In the genomic region with DNA sequence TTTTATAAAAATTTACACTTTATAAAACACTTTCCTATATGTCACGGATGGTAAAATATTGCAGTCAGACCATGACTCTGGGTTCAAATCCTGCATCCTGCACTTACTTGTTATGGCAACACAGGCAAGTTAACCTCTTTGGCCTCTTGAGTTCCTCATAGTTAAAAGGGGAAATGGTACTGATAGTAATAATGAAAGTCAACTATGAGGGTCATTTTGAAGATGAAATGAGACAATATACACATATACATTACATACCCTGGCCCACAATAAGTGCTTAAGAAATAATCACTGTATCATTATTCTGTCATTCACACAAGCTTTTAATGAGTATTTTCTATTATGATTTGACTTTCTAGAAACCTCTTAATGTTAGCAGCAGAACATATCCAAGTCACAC, we compare ENCODE assay signal across 19 cellular contexts.
"Had no signal": no experiment of that assay in that cellular context is flagged by ENCODE, and none has a peak within 500 bp of the region (broad histone marks: within the 10 kb centered on the region; RNA-seq: fewer than 3 reads in every experiment).

No MANE protein-coding gene starts in this region.

- H3K27ac Mint-ChIP-seq: activated naive CD4-positive, alpha-beta T cell treated with anti-CD3 and anti-CD28 coated beads, Interleukin-2, amount 50 U/mL, for 72 hours; brain; nephron progenitor cell had no signal

- H3K4me3 Mint-ChIP-seq: activated T-cell treated with anti-CD3 and anti-CD28 coated beads, Interleukin-2, amount 50 U/mL, for 4 hours; brain; central memory CD8-positive, alpha-beta T cell; nephron progenitor cell had no signal

- H3K4me3 ChIP-seq: gastroesophageal sphincter, left lung, prostate gland, right lobe of liver, suprapubic skin, upper lobe of left lung had no signal

- ATAC-seq: activated naive CD4-positive, alpha-beta T cell treated with anti-CD3 and anti-CD28 coated beads, Interleukin-2, amount 50 U/mL, for 72 hours; gastroesophageal sphincter; right lobe of liver had no signal

- H3K27me3 ChIP-seq: gastroesophageal sphincter, left lung, right lobe of liver, suprapubic skin, upper lobe of left lung had no signal

- H3K27me3 Mint-ChIP-seq: brain; central memory CD8-positive, alpha-beta T cell had no signal

- H3K36me3 ChIP-seq: gastroesophageal sphincter, left lung, prostate gland, right lobe of liver, suprapubic skin, upper lobe of left lung had no signal

- DNase-seq: activated CD4-positive, alpha-beta T cell treated with anti-CD3 and anti-CD28 coated beads, Interleukin-2, amount 50 U/mL, for 4 hours; activated effector memory CD4-positive, alpha-beta T cell treated with anti-CD3 and anti-CD28 coated beads, Interleukin-2, amount 50 U/mL, for 16 hours; activated T-cell treated with anti-CD3 and anti-CD28 coated beads, Interleukin-2, amount 50 U/mL, for 4 hours; amygdala; cortex of kidney; effector memory CD4-positive, alpha-beta T cell; islet precursor cell; left lung; mesendoderm; nephron progenitor cell; right lobe of liver; stimulated activated naive CD4-positive, alpha-beta T cell had no signal
